Comparison of ENCODE assay signal across 1 cellular context in genomic region chr7:98134420-98134819, GRCh38.
TF ChIP-seq lines count a peak whose summit lies in the region.

No MANE protein-coding gene starts in this region.

TF ChIP-seq in H1, 55 proteins besides CTCF, POLR2A, EP300 and RAD21:
- TF ChIP-seq KDM4A (IDR thresholded peaks at IDR 0.05; ENCODE audit: low read depth, low read length, severe bottlenecking) = no peak
- TF ChIP-seq BACH1 (IDR thresholded peaks at IDR 0.05; ENCODE audit: low read length) = no peak
- no peak for TF ChIP-seq ATF2 (IDR thresholded peaks at IDR 0.05; ENCODE audit: low read length)
- TF ChIP-seq KDM1A (IDR thresholded peaks at IDR 0.05; ENCODE audit: borderline replicate concordance, low read length) = 0 out of 2 replicates have a peak, but pooled peaks have one; percentile 48
